Comparison of ENCODE assay signal across 1 cellular context in genomic region chr6:124073820-124074587, GRCh38.
TF ChIP-seq lines count a peak whose summit lies in the region.

No MANE protein-coding gene starts in this region.

TF ChIP-seq in WTC11, 78 proteins besides CTCF, POLR2A, EP300 and RAD21 (continued from another document):
- TF ChIP-seq STAT6 (CRISPR knock-in tag; conservative IDR thresholded peaks at IDR 0.05; ENCODE audit: low read depth), result no peak
- no peak for TF ChIP-seq MYBL2 (CRISPR knock-in tag; IDR thresholded peaks at IDR 0.05)
